ENCODE assay signal across 9 cellular contexts in genomic region chr5:150905312-150905683, GRCh38. TPM values are rescaled to one million over a fixed set of nuclear protein-coding genes. Genes with fewer than 3 reads are reported as not detected.
DNase-seq lines count a peak whose midpoint lies in the region; ATAC-seq and TF ChIP-seq lines count a peak whose summit lies in the region.
"Had no signal": no experiment of that assay in that cellular context is flagged by ENCODE, and none has a peak within 500 bp of the region (broad histone marks: within the 10 kb centered on the region; RNA-seq: fewer than 3 reads in every experiment).

No MANE protein-coding gene starts in this region.

- intact Hi-C loops in tibial artery (cut with DNase I; ENCODE audit: low total_unique reads) = no loop called here
- intact Hi-C loops in OCI-LY7 (cut with micrococcal nuclease; ENCODE audit: unreplicated experiment) = loop anchor here (2.0 kb wide), 1 partner anchor 78 kb away; no protein-coding TSS in a partner anchor

- H3K27ac ChIP-seq in tibial artery (peak overlapping the region; percentile 56 to 68), OCI-LY7 (ENCODE audit: low read depth, low read length, poor library complexity, severe bottlenecking) (no peak overlapping the region)
- H3K27ac ChIP-seq: BLaER1 had no signal

- no peak overlapping the region for H2AFZ ChIP-seq in OCI-LY7 (ENCODE audit: low read length)

- peak overlapping the region; percentile 81 for H3K4me3 Mint-ChIP-seq in activated T-cell treated with anti-CD3 and anti-CD28 coated beads, Interleukin-2, amount 50 U/mL, for 4 hours

- H3K9me3 ChIP-seq in mononuclear cell (ENCODE audit: low read depth, low read length) (peaks cover 49% of the 10 kb centered on the region), tibial artery (peaks cover 0 to 52% (median 4%) of the 10 kb centered on the region in 3 donors), OCI-LY7 (ENCODE audit: low read length) (0 out of 2 replicates have a peak, but pooled peaks cover 6% of the 10 kb centered on the region)

- H3K27me3 ChIP-seq in mononuclear cell (ENCODE audit: insufficient read depth, low read length) (peaks cover 4% of the 10 kb centered on the region), tibial artery (no peaks in the 10 kb centered on the region)
- H3K27me3 ChIP-seq: BLaER1 had no signal

- peak overlapping the region; percentile 75 for H3K4me3 ChIP-seq in choroid plexus epithelial cell (ENCODE audit: low read depth, low read length)
- peak overlapping the region; percentile 29 for H3K4me3 ChIP-seq in mononuclear cell (ENCODE audit: low read length)
- peak overlapping the region; percentile 51 to 56 for H3K4me3 ChIP-seq in tibial artery
- H3K4me3 ChIP-seq in OCI-LY7 (ENCODE audit: low read depth, low read length, poor library complexity, severe bottlenecking) = no peak overlapping the region
- H3K4me3 ChIP-seq: BLaER1 had no signal

- no peaks in the 10 kb centered on the region for H3K4me1 Mint-ChIP-seq in activated T-cell treated with anti-CD3 and anti-CD28 coated beads, Interleukin-2, amount 50 U/mL, for 4 hours (ENCODE audit: low read depth)

- H3K9me2 ChIP-seq in OCI-LY7 (ENCODE audit: insufficient read depth, low read length) = no peaks in the 10 kb centered on the region

- H3K36me3 Mint-ChIP-seq in activated T-cell treated with anti-CD3 and anti-CD28 coated beads, Interleukin-2, amount 50 U/mL, for 4 hours (ENCODE audit: insufficient read depth) = peaks cover 13% of the 10 kb centered on the region

- no peak for TF ChIP-seq CTCF in choroid plexus epithelial cell (conservative IDR thresholded peaks at IDR 0.05; ENCODE audit: low read depth, low read length)
- TF ChIP-seq CTCF in tibial artery (IDR thresholded peaks at IDR 0.05) = no peak
- no peak for TF ChIP-seq CTCF in OCI-LY7 (conservative IDR thresholded peaks at IDR 0.05; ENCODE audit: low read length)

- no peaks in the 10 kb centered on the region for H3K79me2 ChIP-seq in OCI-LY7 (ENCODE audit: insufficient read depth, low read depth, low read length)

- peaks cover 22 to 31% (median 26%) of the 10 kb centered on the region in 3 donors for H3K36me3 ChIP-seq in tibial artery
- H3K36me3 ChIP-seq in OCI-LY7 (ENCODE audit: insufficient read depth, low read length) = no peaks in the 10 kb centered on the region
- H3K36me3 ChIP-seq: BLaER1 had no signal

- no peaks in the 10 kb centered on the region for H4K20me1 ChIP-seq in OCI-LY7 (ENCODE audit: insufficient read depth, low read length)
- H4K20me1 ChIP-seq: BLaER1 had no signal

- no peak for ATAC-seq in activated T-cell treated with anti-CD3 and anti-CD28 coated beads, Interleukin-2, amount 50 U/mL, for 4 hours

- peaks cover 21% of the 10 kb centered on the region for H3K27me3 Mint-ChIP-seq in activated T-cell treated with anti-CD3 and anti-CD28 coated beads, Interleukin-2, amount 50 U/mL, for 4 hours (ENCODE audit: low read depth)

- POLR2A ChIA-PET in OCI-LY7 (lab: Charles Lee) = no interaction called here

- no peak overlapping the region for H3K4me2 ChIP-seq in OCI-LY7 (ENCODE audit: low read length)
- H3K4me2 ChIP-seq: BLaER1 had no signal

- CTCF ChIA-PET in OCI-LY7 (lab: Charles Lee; ENCODE audit: unreplicated experiment) = no interaction called here

- no TSS peak for BruUV-seq in OCI-LY7 (replicated peaks; lab: Mats Ljungman, UMichigan)

- no peak for DNase-seq in activated T-cell treated with anti-CD3 and anti-CD28 coated beads, Interleukin-2, amount 50 U/mL, for 4 hours
- DNase-seq in activated T-cell treated with anti-CD3 and anti-CD28 coated beads for 4 hours (no peak), choroid plexus epithelial cell (ENCODE audit: low read depth) (no peak), tibial artery (no peak), NCI-H1694 (lab: John Stamatoyannopoulos, UW) (no peak), OCI-LY7 (ENCODE audit: low spot score) (no peak), NCI-H345 treated with DMSO at 0.1 percent for 48 hours (lab: John Stamatoyannopoulos, UW; ENCODE audit: unreplicated experiment) (no peak)

- peaks cover 42% of the 10 kb centered on the region for H3K9me3 Mint-ChIP-seq in activated T-cell treated with anti-CD3 and anti-CD28 coated beads, Interleukin-2, amount 50 U/mL, for 4 hours

- H3K4me1 ChIP-seq in mononuclear cell (ENCODE audit: insufficient read depth, low read length) (no peaks in the 10 kb centered on the region), tibial artery (peaks cover 0 to 5% (median 5%) of the 10 kb centered on the region in 4 donors), OCI-LY7 (ENCODE audit: insufficient read depth, low read length, poor library complexity, severe bottlenecking) (no peaks in the 10 kb centered on the region)
- H3K4me1 ChIP-seq: BLaER1 had no signal

RNA-seq across cellular contexts. Expression of gene ZNF300, which starts 0.5 kb away (rescaled TPM):
- 1 to 10 TPM; 1.8 to 3.6 (median 2.1) TPM for total RNA-seq in activated T-cell treated with anti-CD3 and anti-CD28 coated beads, Interleukin-2, amount 50 U/mL, for 4 hours
- total RNA-seq in mononuclear cell (4.0 TPM), OCI-LY7 (2022) (not detected in 2 replicates)
- not detected in 2 replicates for total RNA-seq in OCI-LY7 (2014; rRNA removed; shearing (Covaris generic))

RNA-seq across cellular contexts. Expression of gene IRGM, which starts 59.0 kb away (rescaled TPM):
- 1 to 10 TPM in 2 of 3 donors, under 1 TPM in 1; 0.60 to 1.1 (median 1.1) TPM for total RNA-seq in activated T-cell treated with anti-CD3 and anti-CD28 coated beads, Interleukin-2, amount 50 U/mL, for 4 hours
- total RNA-seq in mononuclear cell = 2.5 TPM
- total RNA-seq in OCI-LY7 (2014; rRNA removed; shearing (Covaris generic)) = not detected in 2 replicates
- not detected in 2 replicates for total RNA-seq in OCI-LY7 (2022)
